23 cellular contexts compared by ENCODE assay signal in the genomic region with DNA sequence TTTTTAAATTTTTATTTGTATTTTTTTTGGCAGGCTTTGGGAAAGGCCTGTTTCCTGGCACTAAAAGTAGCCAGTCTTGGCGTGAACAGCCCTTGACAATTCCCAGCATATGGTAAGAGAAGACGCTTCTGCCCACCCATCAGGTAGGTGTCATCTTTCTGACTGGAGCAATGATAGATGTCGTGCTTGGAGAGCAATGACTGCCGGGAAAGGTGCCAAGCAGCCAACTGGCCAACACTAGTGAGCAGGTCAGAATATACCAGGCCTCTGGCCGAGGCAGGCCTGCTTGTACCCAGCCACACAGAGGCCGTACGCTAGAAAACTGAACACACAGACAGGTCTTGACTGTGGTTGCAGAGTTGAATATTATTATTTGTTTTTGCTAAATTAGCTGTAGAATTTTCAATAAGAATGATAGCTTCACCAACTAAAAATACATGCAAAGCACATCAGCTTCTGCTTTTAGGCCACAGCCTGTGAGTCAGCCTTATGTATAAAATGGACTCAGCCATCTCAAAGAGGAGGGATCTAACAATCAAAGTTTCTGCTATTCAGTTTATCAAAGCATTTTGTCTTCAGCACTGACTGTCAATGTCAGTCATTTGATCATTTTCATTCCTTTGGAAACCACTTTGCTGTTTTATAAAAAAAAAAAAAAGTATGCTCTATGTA.
A peak's percentile ranks its signal among the peaks of the same experiment; 100 is the strongest.
DNase-seq lines count a peak whose midpoint lies in the region; ATAC-seq and TF ChIP-seq lines count a peak whose summit lies in the region.
"Had no signal": no experiment of that assay in that cellular context is flagged by ENCODE, and none has a peak within 500 bp of the region (broad histone marks: within the 10 kb centered on the region; RNA-seq: fewer than 3 reads in every experiment).

No MANE protein-coding gene starts in this region.

- H3K27ac Mint-ChIP-seq in brain, result peak overlapping the region in 4 of 5 experiments; percentile 1 to 70 (median 56)
- H3K27ac Mint-ChIP-seq: IgD-negative memory B cell had no signal

- DNase-seq in Ammon's horn (ENCODE audit: low spot score), result peak; percentile 36
- DNase-seq in fibroblast of mammary gland (ENCODE audit: low read depth), result peak; percentile 27
- no peak for DNase-seq in sciatic nerve (ENCODE audit: low spot score)
- no peak for DNase-seq in activated CD8-positive, alpha-beta memory T cell treated with anti-CD3 and anti-CD28 coated beads, Interleukin-2, amount 50 U/mL, for 48 hours
- DNase-seq in NCI-H2107 (lab: John Stamatoyannopoulos, UW), result no peak
- DNase-seq in NCI-H146 treated with DMSO at 0.1 percent for 48 hours (lab: John Stamatoyannopoulos, UW; ENCODE audit: unreplicated experiment), result no peak
- DNase-seq: AML-193; DMS79; Kasumi-1; MG63; NCI-H1048; NCI-H1436; NCI-H2029; NCI-H2171 treated with DMSO at 0.1 percent for 48 hours; NCI-H446; NCI-H69; NK-92 treated with Interleukin-12 subunit alpha and Interleukin-12 subunit beta, amount 100 ng/mL, for 24 hours; Peyer's patch; Right ventricle myocardium superior had no signal

- H3K36me3 Mint-ChIP-seq in brain, result no peaks in the 10 kb centered on the region
- H3K36me3 Mint-ChIP-seq: CD14-positive monocyte, IgD-negative memory B cell had no signal

- peaks cover 0 to 19% (median 11%) of the 10 kb centered on the region in 5 experiments for H3K9me3 Mint-ChIP-seq in brain
- H3K9me3 Mint-ChIP-seq: IgD-negative memory B cell had no signal

- H3K27me3 Mint-ChIP-seq in brain, result no peaks in the 10 kb centered on the region
- H3K27me3 Mint-ChIP-seq: IgD-negative memory B cell had no signal

- TF ChIP-seq CTCF in brain (conservative IDR thresholded peaks at IDR 0.05) (no peak), fibroblast of mammary gland (conservative IDR thresholded peaks at IDR 0.05; ENCODE audit: control insufficient read depth, insufficient read depth, low read depth, low read length) (no peak)

- H3K4me1 Mint-ChIP-seq in brain, result peaks cover 5% of the 10 kb centered on the region
- H3K4me1 Mint-ChIP-seq: CD14-positive monocyte, IgD-negative memory B cell had no signal

- no peak overlapping the region for H3K4me3 ChIP-seq in fibroblast of mammary gland (ENCODE audit: control insufficient read depth, low read depth, low read length)
- H3K4me3 ChIP-seq: MG63, Peyer's patch had no signal

- intact Hi-C loops in sciatic nerve (cut with DNase I), result no loop called here

- ATAC-seq in sciatic nerve (peak; percentile 22), HG02973 (IDR thresholded peaks at IDR 0.05; ENCODE audit: unreplicated experiment) (no peak)

- H3K4me3 Mint-ChIP-seq in brain, result no peak overlapping the region
- H3K4me3 Mint-ChIP-seq: CD14-positive monocyte, IgD-negative memory B cell had no signal

Comparison
In these comparisons a context has a peak if more than half of its experiments do, and no peak if none do; other contexts are left out.
1. DNase-seq: peak in Ammon's horn (single experiment) and fibroblast of mammary gland (single experiment); none in sciatic nerve (single experiment), activated CD8-positive, alpha-beta memory T cell treated with anti-CD3 and anti-CD28 coated beads, Interleukin-2, amount 50 U/mL, for 48 hours (single experiment), NCI-H2107 (single experiment) and NCI-H146 treated with DMSO at 0.1 percent for 48 hours (single experiment).